Comparison of ENCODE assay signal across 1 cellular context in the genomic region with DNA sequence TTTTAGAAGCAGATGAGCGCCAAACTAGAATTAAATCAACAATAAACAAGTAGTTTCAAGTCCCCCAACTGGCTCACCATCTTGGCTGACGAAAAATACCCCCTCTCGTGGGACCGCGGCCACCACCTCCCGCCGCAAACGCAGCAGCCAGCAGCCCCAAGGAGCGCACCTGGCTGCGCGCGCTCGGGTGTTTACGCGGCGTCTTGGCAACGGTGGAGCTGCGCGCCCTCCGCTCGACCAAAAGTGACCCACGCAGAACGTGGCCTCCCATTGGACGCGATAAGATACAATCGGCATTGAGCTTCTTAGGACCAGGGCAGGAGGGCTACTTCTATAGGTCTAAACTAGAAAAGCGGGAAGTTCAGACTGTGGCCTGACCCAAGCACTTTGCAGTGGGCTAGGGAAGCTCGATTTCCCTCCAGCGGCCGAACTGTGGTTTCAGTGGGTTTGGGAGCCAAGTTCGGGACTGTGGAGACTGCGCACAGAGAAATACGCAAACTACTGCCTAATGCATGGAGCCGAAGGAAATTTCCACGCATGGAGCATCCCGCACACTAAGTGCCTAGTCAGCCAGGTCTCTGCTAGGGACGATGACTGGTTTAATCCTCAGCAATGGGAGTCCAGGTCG.
TF ChIP-seq lines count a peak whose summit lies in the region.

Gene MNS1 (minus strand): TSS at position 245 of the 628 bp plus-strand sequence. CDS start 165 bp downstream, at position 80.

TF ChIP-seq in HepG2, 621 proteins besides CTCF, POLR2A, EP300 and RAD21 (continued from another document and continues in another):
- TF ChIP-seq, protein P1, sequence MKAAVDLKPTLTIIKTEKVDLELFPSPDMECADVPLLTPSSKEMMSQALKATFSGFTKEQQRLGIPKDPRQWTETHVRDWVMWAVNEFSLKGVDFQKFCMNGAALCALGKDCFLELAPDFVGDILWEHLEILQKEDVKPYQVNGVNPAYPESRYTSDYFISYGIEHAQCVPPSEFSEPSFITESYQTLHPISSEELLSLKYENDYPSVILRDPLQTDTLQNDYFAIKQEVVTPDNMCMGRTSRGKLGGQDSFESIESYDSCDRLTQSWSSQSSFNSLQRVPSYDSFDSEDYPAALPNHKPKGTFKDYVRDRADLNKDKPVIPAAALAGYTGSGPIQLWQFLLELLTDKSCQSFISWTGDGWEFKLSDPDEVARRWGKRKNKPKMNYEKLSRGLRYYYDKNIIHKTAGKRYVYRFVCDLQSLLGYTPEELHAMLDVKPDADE (CRISPR knock-in tag; IDR thresholded peaks at IDR 0.05), result no peak
- TF ChIP-seq CBX1 (IDR thresholded peaks at IDR 0.05; ENCODE audit: low read depth), result no peak
- TF ChIP-seq HMG20A (CRISPR knock-in tag; IDR thresholded peaks at IDR 0.05; ENCODE audit: borderline replicate concordance), result no peak
- TF ChIP-seq SKIL (CRISPR knock-in tag; IDR thresholded peaks at IDR 0.05; ENCODE audit: borderline replicate concordance), result no peak
- TF ChIP-seq, protein P2, sequence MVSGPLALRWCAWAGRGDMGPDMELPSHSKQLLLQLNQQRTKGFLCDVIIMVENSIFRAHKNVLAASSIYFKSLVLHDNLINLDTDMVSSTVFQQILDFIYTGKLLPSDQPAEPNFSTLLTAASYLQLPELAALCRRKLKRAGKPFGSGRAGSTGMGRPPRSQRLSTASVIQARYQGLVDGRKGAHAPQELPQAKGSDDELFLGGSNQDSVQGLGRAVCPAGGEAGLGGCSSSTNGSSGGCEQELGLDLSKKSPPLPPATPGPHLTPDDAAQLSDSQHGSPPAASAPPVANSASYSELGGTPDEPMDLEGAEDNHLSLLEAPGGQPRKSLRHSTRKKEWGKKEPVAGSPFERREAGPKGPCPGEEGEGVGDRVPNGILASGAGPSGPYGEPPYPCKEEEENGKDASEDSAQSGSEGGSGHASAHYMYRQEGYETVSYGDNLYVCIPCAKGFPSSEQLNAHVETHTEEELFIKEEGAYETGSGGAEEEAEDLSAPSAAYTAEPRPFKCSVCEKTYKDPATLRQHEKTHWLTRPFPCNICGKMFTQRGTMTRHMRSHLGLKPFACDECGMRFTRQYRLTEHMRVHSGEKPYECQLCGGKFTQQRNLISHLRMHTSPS (CRISPR knock-in tag; IDR thresholded peaks at IDR 0.05; ENCODE audit: low read depth), result no peak
- TF ChIP-seq ZMYM4 (CRISPR knock-in tag; IDR thresholded peaks at IDR 0.05), result peak; percentile 95
- TF ChIP-seq ZBTB3 (CRISPR knock-in tag; IDR thresholded peaks at IDR 0.05; ENCODE audit: borderline replicate concordance, low read depth), result no peak
- TF ChIP-seq SAFB2 (CRISPR knock-in tag; IDR thresholded peaks at IDR 0.05; ENCODE audit: borderline replicate concordance, low read depth), result no peak
- no peak for TF ChIP-seq SIX4 (CRISPR knock-in tag; IDR thresholded peaks at IDR 0.05)
- no peak for TF ChIP-seq SETDB1 (CRISPR knock-in tag; IDR thresholded peaks at IDR 0.05; ENCODE audit: borderline replicate concordance)
- TF ChIP-seq THAP11 (CRISPR knock-in tag; IDR thresholded peaks at IDR 0.05), result peak; percentile 65; the same call in 1 of the 2 replicates
- TF ChIP-seq, protein P3, sequence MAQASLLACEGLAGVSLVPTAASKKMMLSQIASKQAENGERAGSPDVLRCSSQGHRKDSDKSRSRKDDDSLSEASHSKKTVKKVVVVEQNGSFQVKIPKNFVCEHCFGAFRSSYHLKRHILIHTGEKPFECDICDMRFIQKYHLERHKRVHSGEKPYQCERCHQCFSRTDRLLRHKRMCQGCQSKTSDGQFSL (CRISPR knock-in tag; IDR thresholded peaks at IDR 0.05), result no peak
- TF ChIP-seq U2AF2 (IDR thresholded peaks at IDR 0.05; ENCODE audit: low read depth, low read length), result peak; percentile 63; the same call in 1 of the 2 replicates
- peak; percentile 54; the same call in 1 of the 2 replicates for TF ChIP-seq FOXJ3 (CRISPR knock-in tag; IDR thresholded peaks at IDR 0.05; ENCODE audit: borderline replicate concordance)
- TF ChIP-seq ZNF747 (CRISPR knock-in tag; IDR thresholded peaks at IDR 0.05; ENCODE audit: borderline replicate concordance), result no peak
- TF ChIP-seq PRMT3 (CRISPR knock-in tag; IDR thresholded peaks at IDR 0.05; ENCODE audit: borderline replicate concordance, low read depth), result no peak
- no peak for TF ChIP-seq ZNF251 (CRISPR knock-in tag; IDR thresholded peaks at IDR 0.05)
- TF ChIP-seq ZBTB26 (CRISPR knock-in tag; IDR thresholded peaks at IDR 0.05; ENCODE audit: borderline replicate concordance), result no peak
- TF ChIP-seq KMT2A (CRISPR knock-in tag; IDR thresholded peaks at IDR 0.05), result peak; percentile 49; the same call in 1 of the 2 replicates
- TF ChIP-seq HOXA3 (CRISPR knock-in tag; IDR thresholded peaks at IDR 0.05), result 0 out of 2 replicates have a peak, but pooled peaks have one; percentile 38
- TF ChIP-seq, protein P4, sequence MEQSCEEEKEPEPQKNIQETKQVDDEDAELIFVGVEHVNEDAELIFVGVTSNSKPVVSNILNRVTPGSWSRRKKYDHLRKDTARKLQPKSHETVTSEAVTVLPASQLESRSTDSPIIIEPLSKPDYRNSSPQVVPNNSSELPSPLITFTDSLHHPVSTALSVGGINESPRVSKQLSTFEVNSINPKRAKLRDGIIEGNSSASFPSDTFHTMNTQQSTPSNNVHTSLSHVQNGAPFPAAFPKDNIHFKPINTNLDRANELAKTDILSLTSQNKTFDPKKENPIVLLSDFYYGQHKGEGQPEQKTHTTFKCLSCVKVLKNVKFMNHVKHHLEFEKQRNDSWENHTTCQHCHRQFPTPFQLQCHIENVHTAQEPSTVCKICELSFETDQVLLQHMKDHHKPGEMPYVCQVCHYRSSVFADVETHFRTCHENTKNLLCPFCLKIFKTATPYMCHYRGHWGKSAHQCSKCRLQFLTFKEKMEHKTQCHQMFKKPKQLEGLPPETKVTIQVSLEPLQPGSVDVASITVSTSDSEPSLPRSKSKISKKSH (CRISPR knock-in tag; IDR thresholded peaks at IDR 0.05; ENCODE audit: borderline replicate concordance), result 0 out of 2 replicates have a peak, but pooled peaks have one; percentile 39
- TF ChIP-seq GLI4 (CRISPR knock-in tag; IDR thresholded peaks at IDR 0.05; ENCODE audit: borderline replicate concordance), result no peak
- TF ChIP-seq ZNF496 (CRISPR knock-in tag; IDR thresholded peaks at IDR 0.05; ENCODE audit: insufficient replicate concordance), result no peak
- TF ChIP-seq XBP1 (CRISPR knock-in tag; IDR thresholded peaks at IDR 0.05), result no peak
- TF ChIP-seq, protein P5, sequence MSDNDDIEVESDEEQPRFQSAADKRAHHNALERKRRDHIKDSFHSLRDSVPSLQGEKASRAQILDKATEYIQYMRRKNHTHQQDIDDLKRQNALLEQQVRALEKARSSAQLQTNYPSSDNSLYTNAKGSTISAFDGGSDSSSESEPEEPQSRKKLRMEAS (IDR thresholded peaks at IDR 0.05), result peak; percentile 73
- no peak for TF ChIP-seq ZNF549 (CRISPR knock-in tag; IDR thresholded peaks at IDR 0.05)
- peak; percentile 32; the same call in 1 of the 2 replicates for TF ChIP-seq PHF20 (CRISPR knock-in tag; IDR thresholded peaks at IDR 0.05)
- no peak for TF ChIP-seq JUND (CRISPR knock-in tag; IDR thresholded peaks at IDR 0.05)
- TF ChIP-seq ZNF292 (CRISPR knock-in tag; IDR thresholded peaks at IDR 0.05; ENCODE audit: borderline replicate concordance, low read depth), result no peak
- TF ChIP-seq ZSCAN5A (CRISPR knock-in tag; IDR thresholded peaks at IDR 0.05; ENCODE audit: borderline replicate concordance), result peak; percentile 37; the same call in 1 of the 2 replicates
- TF ChIP-seq TARDBP (CRISPR knock-in tag; IDR thresholded peaks at IDR 0.05), result peak; percentile 45; the same call in 1 of the 2 replicates
- no peak for TF ChIP-seq E2F2 (CRISPR knock-in tag; IDR thresholded peaks at IDR 0.05; ENCODE audit: borderline replicate concordance)
- peak; percentile 76; the same call in 1 of the 2 replicates for TF ChIP-seq ZNF274 (CRISPR knock-in tag; IDR thresholded peaks at IDR 0.05)
- TF ChIP-seq, protein P6, sequence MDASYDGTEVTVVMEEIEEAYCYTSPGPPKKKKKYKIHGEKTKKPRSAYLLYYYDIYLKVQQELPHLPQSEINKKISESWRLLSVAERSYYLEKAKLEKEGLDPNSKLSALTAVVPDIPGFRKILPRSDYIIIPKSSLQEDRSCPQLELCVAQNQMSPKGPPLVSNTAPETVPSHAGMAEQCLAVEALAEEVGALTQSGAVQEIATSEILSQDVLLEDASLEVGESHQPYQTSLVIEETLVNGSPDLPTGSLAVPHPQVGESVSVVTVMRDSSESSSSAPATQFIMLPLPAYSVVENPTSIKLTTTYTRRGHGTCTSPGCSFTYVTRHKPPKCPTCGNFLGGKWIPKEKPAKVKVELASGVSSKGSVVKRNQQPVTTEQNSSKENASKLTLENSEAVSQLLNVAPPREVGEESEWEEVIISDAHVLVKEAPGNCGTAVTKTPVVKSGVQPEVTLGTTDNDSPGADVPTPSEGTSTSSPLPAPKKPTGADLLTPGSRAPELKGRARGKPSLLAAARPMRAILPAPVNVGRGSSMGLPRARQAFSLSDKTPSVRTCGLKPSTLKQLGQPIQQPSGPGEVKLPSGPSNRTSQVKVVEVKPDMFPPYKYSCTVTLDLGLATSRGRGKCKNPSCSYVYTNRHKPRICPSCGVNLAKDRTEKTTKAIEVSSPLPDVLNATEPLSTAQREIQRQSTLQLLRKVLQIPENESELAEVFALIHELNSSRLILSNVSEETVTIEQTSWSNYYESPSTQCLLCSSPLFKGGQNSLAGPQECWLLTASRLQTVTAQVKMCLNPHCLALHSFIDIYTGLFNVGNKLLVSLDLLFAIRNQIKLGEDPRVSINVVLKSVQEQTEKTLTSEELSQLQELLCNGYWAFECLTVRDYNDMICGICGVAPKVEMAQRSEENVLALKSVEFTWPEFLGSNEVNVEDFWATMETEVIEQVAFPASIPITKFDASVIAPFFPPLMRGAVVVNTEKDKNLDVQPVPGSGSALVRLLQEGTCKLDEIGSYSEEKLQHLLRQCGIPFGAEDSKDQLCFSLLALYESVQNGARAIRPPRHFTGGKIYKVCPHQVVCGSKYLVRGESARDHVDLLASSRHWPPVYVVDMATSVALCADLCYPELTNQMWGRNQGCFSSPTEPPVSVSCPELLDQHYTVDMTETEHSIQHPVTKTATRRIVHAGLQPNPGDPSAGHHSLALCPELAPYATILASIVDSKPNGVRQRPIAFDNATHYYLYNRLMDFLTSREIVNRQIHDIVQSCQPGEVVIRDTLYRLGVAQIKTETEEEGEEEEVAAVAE (CRISPR knock-in tag; IDR thresholded peaks at IDR 0.05; ENCODE audit: borderline replicate concordance), result peak; percentile 100
- TF ChIP-seq ZBTB25 (CRISPR knock-in tag; IDR thresholded peaks at IDR 0.05), result no peak
- no peak for TF ChIP-seq FOXM1 (CRISPR knock-in tag; IDR thresholded peaks at IDR 0.05)
